In genomic region chr15:60364306-60364924, GRCh38 we compare ENCODE assay signal across 18 cellular contexts. TPM values are rescaled to one million over a fixed set of nuclear protein-coding genes. Genes with fewer than 3 reads are reported as not detected.
DNase-seq lines count a peak whose midpoint lies in the region; ATAC-seq and TF ChIP-seq lines count a peak whose summit lies in the region.
"Had no signal": no experiment of that assay in that cellular context is flagged by ENCODE, and none has a peak within 500 bp of the region (broad histone marks: within the 10 kb centered on the region; RNA-seq: fewer than 3 reads in every experiment).

No MANE protein-coding gene starts in this region.

- no peak for ATAC-seq in GM21381 (IDR thresholded peaks at IDR 0.05; ENCODE audit: unreplicated experiment)
- ATAC-seq in stimulated activated naive CD8-positive, alpha-beta T cell treated with anti-CD3 and anti-CD28 coated beads, Interleukin-15, amount 100 ng/mL, for 72 hours, result no peak
- ATAC-seq: activated T-cell treated with anti-CD3 and anti-CD28 coated beads, Interleukin-2, amount 50 U/mL, for 4 hours; GM23338; stimulated activated naive B cell treated with anti-CD40 and anti-IgM and Interleukin-4, amounts not matched to agents 10 μg/mL and 1 μg/mL and 100 μg/mL, for 72 hours had no signal

- no peak overlapping the region for H3K27ac Mint-ChIP-seq in stimulated activated naive CD8-positive, alpha-beta T cell treated with anti-CD3 and anti-CD28 coated beads, Interleukin-15, amount 100 ng/mL, for 72 hours
- H3K27ac Mint-ChIP-seq: activated naive CD8-positive, alpha-beta T cell; GM23338; stimulated activated naive B cell treated with anti-CD40 and anti-IgM and Interleukin-4, amounts not matched to agents 10 μg/mL and 1 μg/mL and 100 μg/mL, for 72 hours had no signal

- H3K4me1 ChIP-seq in cardiac muscle cell (ENCODE audit: low read depth), result peaks cover 19% of the 10 kb centered on the region
- H3K4me1 ChIP-seq in vagina, result peaks cover 63% of the 10 kb centered on the region

- no peak overlapping the region for H3K9ac ChIP-seq in SK-N-MC (ENCODE audit: insufficient read length)

- no peaks in the 10 kb centered on the region for H3K9me3 Mint-ChIP-seq in stimulated activated naive CD8-positive, alpha-beta T cell treated with anti-CD3 and anti-CD28 coated beads, Interleukin-15, amount 100 ng/mL, for 72 hours
- H3K9me3 Mint-ChIP-seq: activated T-cell treated with anti-CD3 and anti-CD28 coated beads, Interleukin-2, amount 50 U/mL, for 4 hours had no signal

- H3K27me3 ChIP-seq in cardiac muscle cell (no peaks in the 10 kb centered on the region), vagina (no peaks in the 10 kb centered on the region)

- H3K27me3 Mint-ChIP-seq in stimulated activated naive CD8-positive, alpha-beta T cell treated with anti-CD3 and anti-CD28 coated beads, Interleukin-15, amount 100 ng/mL, for 72 hours, result no peaks in the 10 kb centered on the region
- H3K27me3 Mint-ChIP-seq: activated naive CD8-positive, alpha-beta T cell; stimulated activated naive B cell treated with anti-CD40 and anti-IgM and Interleukin-4, amounts not matched to agents 10 μg/mL and 1 μg/mL and 100 μg/mL, for 72 hours had no signal

- H3K9me3 ChIP-seq in cardiac muscle cell (ENCODE audit: low read depth) (no peaks in the 10 kb centered on the region), SK-N-MC (ENCODE audit: low read depth, low read length) (no peaks in the 10 kb centered on the region), vagina (no peaks in the 10 kb centered on the region)

- DNase-seq in cardiac muscle cell (ENCODE audit: low read depth in 1 of 2, low spot score in 1 of 2) (no peak), cardiac septum (ENCODE audit: low spot score) (no peak), SK-N-MC (ENCODE audit: low read depth, low spot score) (no peak), islet precursor cell (peak; percentile 22), vagina (ENCODE audit: extremely low spot score in 2 of 2) (no peak), NCI-H446 (lab: John Stamatoyannopoulos, UW) (no peak)
- no peak for DNase-seq in stimulated activated naive CD8-positive, alpha-beta T cell treated with anti-CD3 and anti-CD28 coated beads, Interleukin-15, amount 100 ng/mL, for 72 hours
- DNase-seq: activated T-cell treated with anti-CD3 and anti-CD28 coated beads, Interleukin-2, amount 50 U/mL, for 4 hours; effector memory CD4-positive, alpha-beta T cell; hypothalamus; kidney glomerular epithelial cell; mesendoderm; NCI-H2081; NCI-H82; stimulated activated naive B cell treated with anti-CD40 and anti-IgM and Interleukin-4, amounts not matched to agents 10 μg/mL and 1 μg/mL and 100 μg/mL, for 72 hours had no signal

- H3K4me3 Mint-ChIP-seq in stimulated activated naive CD8-positive, alpha-beta T cell treated with anti-CD3 and anti-CD28 coated beads, Interleukin-15, amount 100 ng/mL, for 72 hours, result no peak overlapping the region
- H3K4me3 Mint-ChIP-seq: activated naive CD8-positive, alpha-beta T cell; activated T-cell treated with anti-CD3 and anti-CD28 coated beads, Interleukin-2, amount 50 U/mL, for 4 hours; GM23338; stimulated activated naive B cell treated with anti-CD40 and anti-IgM and Interleukin-4, amounts not matched to agents 10 μg/mL and 1 μg/mL and 100 μg/mL, for 72 hours had no signal

- peak; percentile 5 for TF ChIP-seq CTCF in cardiac muscle cell (IDR thresholded peaks at IDR 0.05; ENCODE audit: low read depth, low read length)
- no peak for TF ChIP-seq CTCF in vagina (IDR thresholded peaks at IDR 0.05)

- H3K4me3 ChIP-seq in cardiac muscle cell (no peak overlapping the region), SK-N-MC (no peak overlapping the region), vagina (no peak overlapping the region)
- H3K4me3 ChIP-seq: GM23338 had no signal

- H3K27ac ChIP-seq in cardiac muscle cell (peak overlapping the region; percentile 61), SK-N-MC (peak overlapping the region; percentile 51), vagina (peak overlapping the region; percentile 25)

- no peak for TF ChIP-seq POLR2A in vagina (IDR thresholded peaks at IDR 0.05)

- intact Hi-C loops in cardiac septum (cut with DNase I), result no loop called here
- intact Hi-C loops in vagina (cut with DNase I), result no loop called here

- H3K36me3 ChIP-seq in cardiac muscle cell, result no peaks in the 10 kb centered on the region
- H3K36me3 ChIP-seq in SK-N-MC (ENCODE audit: insufficient read depth, low read length), result peaks cover 70% of the 10 kb centered on the region
- peaks cover 0 to 36% of the 10 kb centered on the region in 2 donors for H3K36me3 ChIP-seq in vagina

- H3K4me1 Mint-ChIP-seq in stimulated activated naive CD8-positive, alpha-beta T cell treated with anti-CD3 and anti-CD28 coated beads, Interleukin-15, amount 100 ng/mL, for 72 hours, result peaks cover 14% of the 10 kb centered on the region
- H3K4me1 Mint-ChIP-seq: GM23338; stimulated activated naive B cell treated with anti-CD40 and anti-IgM and Interleukin-4, amounts not matched to agents 10 μg/mL and 1 μg/mL and 100 μg/mL, for 72 hours had no signal

RNA-seq across cellular contexts. Expression of gene ANXA2, which starts 33.4 kb away (rescaled TPM):
- total RNA-seq in cardiac muscle cell (90.2 and 217 TPM in 2 replicates), cardiac septum (177 TPM), vagina (1,230 TPM)
- polyA plus RNA-seq in cardiac muscle cell, result 141 and 284 TPM in 2 replicates
